21 cellular contexts compared by ENCODE assay signal in genomic region chr21:36641346-36641745, GRCh38. TPM values are rescaled to one million over a fixed set of nuclear protein-coding genes. Genes with fewer than 3 reads are reported as not detected.
"Had no signal": no experiment of that assay in that cellular context is flagged by ENCODE, and none has a peak within 500 bp of the region (broad histone marks: within the 10 kb centered on the region; RNA-seq: fewer than 3 reads in every experiment).

No MANE protein-coding gene starts in this region.

- ATAC-seq: K562, Panc1, SK-N-SH treated with all-trans-retinoic acid at 6 μM for 48 hours had no signal

- H3K4me3 Mint-ChIP-seq: IgD-negative memory B cell had no signal

- H3K4me2 ChIP-seq: KMS-11 had no signal

- H3K9ac ChIP-seq: KMS-11 had no signal

- DNase-seq: Kasumi-1, NCI-H1092, NCI-H1105 treated with DMSO at 0.1 percent for 48 hours, NCI-H1417 treated with DMSO at 0.1 percent for 48 hours, NCI-H187, NCI-H2029, NCI-H2081 treated with DMSO at 0.1 percent for 48 hours, NCI-H226, NCI-H446, NCI-H510A, NCI-H524 treated with DMSO at 0.1 percent for 48 hours, NCI-H774, SHP77, T-helper 2 cell had no signal

- H3K27ac ChIP-seq: HL-60, KMS-11, RWPE1 had no signal

- H3K4me3 ChIP-seq: K562 had no signal

- H3K4me1 Mint-ChIP-seq: IgD-negative memory B cell had no signal

RNA-seq across cellular contexts. Expression of gene SIM2, which starts 57.6 kb away (rescaled TPM):
- polyA plus RNA-seq: IgD-negative memory B cell had no signal
